ENCODE assay signal across 8 cellular contexts in genomic region chr1:120558303-120559060, GRCh38.
DNase-seq lines count a peak whose midpoint lies in the region; ATAC-seq and TF ChIP-seq lines count a peak whose summit lies in the region.
"Not testable (repeated sequence)": the region's sequence is repeated elsewhere in the genome, so short reads cannot be mapped to it uniquely, and the experiment has no call there.

No MANE protein-coding gene starts in this region.

- not testable (repeated sequence) for TF ChIP-seq CTCF in A673 (conservative IDR thresholded peaks at IDR 0.05; ENCODE audit: low read depth, low read length)

- not testable (repeated sequence) for H3K27me3 ChIP-seq in A673 (replicated peaks; ENCODE audit: insufficient read depth, low read depth, low read length, poor library complexity); skeletal muscle satellite cell (ENCODE audit: control insufficient read depth, insufficient read depth, low read length)

- peak overlapping the region; percentile 49 for H3K4me3 ChIP-seq in A673 (ENCODE audit: low read depth, low read length, poor library complexity, severe bottlenecking)
- peak overlapping the region; percentile 73 for H3K4me3 ChIP-seq in skeletal muscle satellite cell (ENCODE audit: low read length)

- CTCF ChIA-PET in A673 (lab: Charles Lee): not testable (repeated sequence)

- not testable (repeated sequence) for H3K36me3 ChIP-seq in A673 (ENCODE audit: insufficient read depth, low read length, poor library complexity, severe bottlenecking); skeletal muscle satellite cell (ENCODE audit: insufficient read depth, low read length)

- H3K27ac ChIP-seq in A673 (ENCODE audit: low read depth, low read length, poor library complexity, severe bottlenecking): not testable (repeated sequence)

- DNase-seq in A673 (ENCODE audit: low spot score) (peak; percentile 46), NCI-H2227 treated with DMSO at 0.1 percent for 48 hours (lab: John Stamatoyannopoulos, UW) (peak; percentile 28), islet precursor cell (peak; percentile 90)
- DNase-seq in activated CD4-positive, alpha-beta T cell treated with anti-CD3 and anti-CD28 coated beads for 4 hours: peak; percentile 55 to 59
- DNase-seq in central memory CD4-positive, alpha-beta T cell: peak; percentile 63

- H3K4me1 ChIP-seq in A673 (ENCODE audit: insufficient read depth, low read length, poor library complexity, severe bottlenecking); skeletal muscle satellite cell (ENCODE audit: control insufficient read depth, insufficient read depth, low read length): not testable (repeated sequence)

- POLR2A ChIA-PET in A673 (lab: Charles Lee; ENCODE audit: low non-redundant PET): not testable (repeated sequence)

- intact Hi-C loops in A673 (cut with micrococcal nuclease; ENCODE audit: unreplicated experiment): not testable (repeated sequence)

- H3K4me2 ChIP-seq in skeletal muscle satellite cell (ENCODE audit: low read length): peak overlapping the region; percentile 77

- BruUV-seq in A673 (replicated peaks; lab: Mats Ljungman, UMichigan): not testable (repeated sequence)

- H3K9ac ChIP-seq in skeletal muscle satellite cell (ENCODE audit: low read depth, low read length): peak overlapping the region; percentile 52

- not testable (repeated sequence) for H3K9me3 ChIP-seq in A673 (ENCODE audit: low read depth, low read length, poor library complexity, severe bottlenecking); skeletal muscle satellite cell (replicated peaks; ENCODE audit: low read length)

- ATAC-seq in GM19043 (IDR thresholded peaks at IDR 0.05; ENCODE audit: low read depth, unreplicated experiment) (peak; percentile 75), HG03135 (IDR thresholded peaks at IDR 0.05; ENCODE audit: unreplicated experiment) (peak; percentile 83)

Comparison
In these comparisons a context has a peak if more than half of its experiments do, and no peak if none do; other contexts are left out.
1. DNase-seq: peak in every context shown above with its lines; median percentile 90 in islet precursor cell; 63 in central memory CD4-positive, alpha-beta T cell; 57 in activated CD4-positive, alpha-beta T cell treated with anti-CD3 and anti-CD28 coated beads for 4 hours; 46 in A673; 28 in NCI-H2227 treated with DMSO at 0.1 percent for 48 hours.